Comparison of ENCODE assay signal across 19 cellular contexts in genomic region chr22:21104126-21104691, GRCh38. TPM values are rescaled to one million over a fixed set of nuclear protein-coding genes. Genes with fewer than 3 reads are reported as not detected.
"Had no signal": no experiment of that assay in that cellular context is flagged by ENCODE, and none has a peak within 500 bp of the region (broad histone marks: within the 10 kb centered on the region; RNA-seq: fewer than 3 reads in every experiment).

No MANE protein-coding gene starts in this region.

- H3K9me3 Mint-ChIP-seq: activated T-helper 2 cell treated with anti-CD3 and anti-CD28 coated beads, Interferon-gamma antibody, Interleukin-2, Interleukin-4, amounts not matched to agents 10 μg/mL and 5 μg/mL and 100 μg/mL, durations not matched to agents 14 hours and 24 hours and 36 hours; dendritic cell treated with granulocyte-macrophage colony-stimulating factor and Interleukin-4, amounts not matched to agents 40 ng/mL and 50 ng/mL, for 4 days; effector memory CD8-positive, alpha-beta T cell had no signal

- H3K27ac Mint-ChIP-seq: activated T-helper 2 cell treated with anti-CD3 and anti-CD28 coated beads, Interferon-gamma antibody, Interleukin-2, Interleukin-4, amounts not matched to agents 10 μg/mL and 5 μg/mL and 100 μg/mL, durations not matched to agents 14 hours and 24 hours and 36 hours; dendritic cell treated with granulocyte-macrophage colony-stimulating factor and Interleukin-4, amounts not matched to agents 40 ng/mL and 50 ng/mL, for 4 days; effector memory CD8-positive, alpha-beta T cell had no signal

- H3K4me1 ChIP-seq: adrenal gland had no signal

- H3K9me3 ChIP-seq: adrenal gland, ovary had no signal

- H3K36me3 ChIP-seq: adrenal gland, ovary had no signal

- H3K27ac ChIP-seq: adrenal gland, ovary had no signal

- ATAC-seq: activated CD4-positive, CD25-positive, alpha-beta regulatory T cell treated with anti-CD3 and anti-CD28 coated beads, Interleukin-2, amount 50 U/mL, for 24 hours; effector memory CD8-positive, alpha-beta T cell; left lobe of liver; stimulated activated naive CD8-positive, alpha-beta T cell treated with anti-CD3 and anti-CD28 coated beads, Interleukin-15, Interleukin-2, amounts not matched to agents 100 U/mL and 50 U/mL, for 24 hours had no signal

- H3K4me3 Mint-ChIP-seq: dendritic cell treated with granulocyte-macrophage colony-stimulating factor and Interleukin-4, amounts not matched to agents 40 ng/mL and 50 ng/mL, for 4 days; effector memory CD8-positive, alpha-beta T cell had no signal

- H3K27me3 ChIP-seq: adrenal gland, ovary had no signal

- H3K4me3 ChIP-seq: adrenal gland, ovary had no signal

- DNase-seq: activated naive CD4-positive, alpha-beta T cell treated with anti-CD3 and anti-CD28 coated beads, Interleukin-2, amount 50 U/mL, for 16 hours; adrenal gland; central memory CD4-positive, alpha-beta T cell; effector memory CD8-positive, alpha-beta T cell; erythroblast; mesenchymal stem cell; ovary; stimulated activated CD4-positive, alpha-beta T cell treated with anti-CD3 and anti-CD28 coated beads, Interleukin-2, amount 100 ng/mL, for 48 hours; stimulated activated CD8-positive, alpha-beta memory T cell treated with anti-CD3 and anti-CD28 coated beads, Interleukin-4, amount 100 ng/mL, for 48 hours; stimulated activated naive CD8-positive, alpha-beta T cell treated with anti-CD3 and anti-CD28 coated beads, Interleukin-15, Interleukin-2, amounts not matched to agents 100 U/mL and 50 U/mL, for 24 hours; T-helper 2 cell had no signal

RNA-seq across cellular contexts. Expression of gene LRRC74B, which starts 58.5 kb away (rescaled TPM):
- total RNA-seq: activated T-helper 2 cell treated with anti-CD3 and anti-CD28 coated beads, Interferon-gamma antibody, Interleukin-2, Interleukin-4, amounts not matched to agents 10 μg/mL and 5 μg/mL and 100 μg/mL, durations not matched to agents 14 hours and 24 hours and 36 hours; left lobe of liver; renal cortical epithelial cell; temporal lobe; ureter had no signal
- polyA plus RNA-seq: neural cell had no signal
